9 cellular contexts compared by ENCODE assay signal in the genomic region with DNA sequence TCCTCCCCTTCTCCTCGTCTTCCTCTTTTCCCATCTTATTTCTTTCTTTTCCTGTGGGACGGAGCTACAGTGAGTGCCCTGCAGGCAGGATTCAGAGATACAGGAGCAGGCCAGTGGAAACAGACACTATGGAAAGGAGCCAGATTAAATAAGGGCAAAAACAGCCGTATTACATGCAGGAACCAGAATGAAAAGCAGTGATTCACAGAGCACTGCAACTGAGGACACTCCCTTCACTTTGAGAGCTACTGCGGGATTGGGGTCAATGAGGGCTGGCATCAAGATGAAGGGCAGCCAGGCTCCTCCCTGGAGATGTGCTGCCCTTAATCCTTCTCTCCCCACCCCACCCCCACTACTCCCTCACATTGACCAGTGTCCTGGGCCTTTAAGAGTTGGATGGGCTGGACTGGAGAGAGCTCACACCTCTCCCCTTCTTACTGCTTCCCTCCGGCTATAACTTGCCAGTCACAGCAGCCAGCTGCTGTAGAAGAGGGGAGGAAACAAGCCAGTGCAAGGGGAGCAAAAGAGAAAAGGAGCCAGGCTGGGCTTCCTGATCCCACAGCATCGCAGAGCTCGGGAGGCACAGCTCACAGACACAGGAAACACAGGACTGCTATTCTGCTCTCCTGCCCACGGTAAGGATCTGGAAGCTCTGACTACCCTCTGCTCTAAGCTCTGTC. TPM values are rescaled to one million over a fixed set of nuclear protein-coding genes. Genes with fewer than 3 reads are reported as not detected.
DNase-seq lines count a peak whose midpoint lies in the region; FAIRE-seq and TF ChIP-seq lines count a peak whose summit lies in the region.
"Had no signal": no experiment of that assay in that cellular context is flagged by ENCODE, and none has a peak within 500 bp of the region (broad histone marks: within the 10 kb centered on the region; RNA-seq: fewer than 3 reads in every experiment).

A gene (plus strand): TSS at position 464 of the 680 bp plus-strand sequence. CDS start 7,841 bp downstream, outside the sequence.

- H3K36me3 Mint-ChIP-seq in HFFc6 (ENCODE audit: low read depth) = no peaks in the 10 kb centered on the region
- H3K36me3 Mint-ChIP-seq in activated naive CD4-positive, alpha-beta T cell treated with anti-CD3 and anti-CD28 coated beads for 36 hours (ENCODE audit: low read depth) = no peaks in the 10 kb centered on the region

- peak within 1 kb of the TSS; percentile 34 for H3K27ac Mint-ChIP-seq in HFFc6
- no peak within 1 kb of the TSS for H3K27ac Mint-ChIP-seq in activated naive CD4-positive, alpha-beta T cell treated with anti-CD3 and anti-CD28 coated beads for 36 hours

- no peak within 1 kb of the TSS for H3K27ac ChIP-seq in caudate nucleus (ENCODE audit: low read depth, low read length)
- H3K27ac ChIP-seq: SK-N-MC had no signal

- DNase-seq in HFFc6 = peak; percentile 88
- DNase-seq in astrocyte of the hippocampus (ENCODE audit: low read depth, low spot score) = peak; percentile 56
- DNase-seq in iPS-NIHi11 (ENCODE audit: low spot score) = peak; percentile 36
- DNase-seq in smooth muscle cell of the brain vasculature (ENCODE audit: low read depth, low spot score) = peak; percentile 32
- no peak for DNase-seq in activated naive CD4-positive, alpha-beta T cell treated with anti-CD3 and anti-CD28 coated beads for 36 hours
- DNase-seq in caudate nucleus (lab: John Stamatoyannopoulos, UW) = no peak
- no peak for DNase-seq in GM12891 (ENCODE audit: insufficient read length, low spot score)
- DNase-seq in hippocampal formation (lab: John Stamatoyannopoulos, UW) = no peak

- intact Hi-C loops in activated naive CD4-positive, alpha-beta T cell treated with anti-CD3 and anti-CD28 coated beads for 36 hours (cut with micrococcal nuclease) = no loop called here

- no peak for TF ChIP-seq POLR2A in GM12891 (IDR thresholded peaks at IDR 0.05; ENCODE audit: low read depth, low read length)

- peak within 1 kb of the TSS; percentile 60 for H3K4me3 Mint-ChIP-seq in HFFc6
- no peak within 1 kb of the TSS for H3K4me3 Mint-ChIP-seq in activated naive CD4-positive, alpha-beta T cell treated with anti-CD3 and anti-CD28 coated beads for 36 hours

- peaks cover 19% of the 10 kb centered on the region for H3K27me3 Mint-ChIP-seq in HFFc6 (ENCODE audit: insufficient read depth)
- no peaks in the 10 kb centered on the region for H3K27me3 Mint-ChIP-seq in activated naive CD4-positive, alpha-beta T cell treated with anti-CD3 and anti-CD28 coated beads for 36 hours (ENCODE audit: low read depth)

- H3K9me3 Mint-ChIP-seq in HFFc6 = no peaks in the 10 kb centered on the region
- H3K9me3 Mint-ChIP-seq in activated naive CD4-positive, alpha-beta T cell treated with anti-CD3 and anti-CD28 coated beads for 36 hours = no peaks in the 10 kb centered on the region

- H3K4me1 Mint-ChIP-seq in HFFc6 (ENCODE audit: low read depth) = peaks cover 29% of the 10 kb centered on the region
- H3K4me1 Mint-ChIP-seq in activated naive CD4-positive, alpha-beta T cell treated with anti-CD3 and anti-CD28 coated beads for 36 hours (ENCODE audit: low read depth) = no peaks in the 10 kb centered on the region

- CTCF ChIA-PET in activated naive CD4-positive, alpha-beta T cell treated with anti-CD3 and anti-CD28 coated beads for 36 hours (lab: Charles Lee) = interaction anchor here (1.5 kb wide), 2 partner anchors 21 to 290 kb away, joined by 4 to 7 read pairs; no protein-coding TSS in a partner anchor

- no peak for FAIRE-seq in GM12891 (lab: Jason Lieb, UNC)

- TF ChIP-seq CTCF in HFFc6 (IDR thresholded peaks at IDR 0.05) = no peak; the same call in 1 of the 2 replicates

TF ChIP-seq in GM12891, 5 proteins besides CTCF, POLR2A, EP300 and RAD21:
- no peak for TF ChIP-seq PAX5 (IDR thresholded peaks at IDR 0.05; ENCODE audit: insufficient read depth, low read length, severe bottlenecking)
- TF ChIP-seq SPI1 (IDR thresholded peaks at IDR 0.05; ENCODE audit: low read depth, low read length) = no peak
- no peak for TF ChIP-seq POLR2AphosphoS5 (IDR thresholded peaks at IDR 0.05; ENCODE audit: low read depth, low read length)
- TF ChIP-seq TAF1 (IDR thresholded peaks at IDR 0.05; ENCODE audit: low read depth, low read length) = no peak
- TF ChIP-seq POU2F2 (IDR thresholded peaks at IDR 0.05; ENCODE audit: low read depth, low read length) = no peak
TF ChIP-seq in GM12891: peak in this region for 0.

RNA-seq across cellular contexts. Expression of the gene that starts here (rescaled TPM):
- total RNA-seq in HFFc6 (2021; fragmentation: NEBNext Ultra II Directional; extraction: Animal tissue kit (Norgen Biotek cat#: 25700)) = 1 to 10 TPM in 2 of 6 experiments, under 1 TPM in 4; 0.61 to 1.3 (median 0.83) TPM
- total RNA-seq in activated naive CD4-positive, alpha-beta T cell treated with anti-CD3 and anti-CD28 coated beads for 36 hours = under 1 TPM; 0.19 to 0.49 TPM
- 0.60 TPM for polyA plus RNA-seq in GM12891 (2012; ENCODE audit: low read depth, missing spikeins)

Comparison
In these comparisons a context has a peak if more than half of its experiments do, and no peak if none do; other contexts are left out.
1. DNase-seq: peak in HFFc6 (single experiment), astrocyte of the hippocampus (single experiment), iPS-NIHi11 (single experiment) and smooth muscle cell of the brain vasculature (single experiment); none in activated naive CD4-positive, alpha-beta T cell treated with anti-CD3 and anti-CD28 coated beads for 36 hours (single experiment), caudate nucleus (0 of 61), GM12891 (single experiment) and hippocampal formation (0 of 2).